2 cellular contexts compared by ENCODE assay signal in genomic region chr15:66650433-66650832, GRCh38.
TF ChIP-seq lines count a peak whose summit lies in the region.

No MANE protein-coding gene starts in this region.

TF ChIP-seq in SK-N-SH treated with all-trans-retinoic acid at 6 μM for 48 hours, 23 proteins besides CTCF, POLR2A, EP300 and RAD21 (continued from another document):
- TF ChIP-seq OSR1 (CRISPR knock-in tag; IDR thresholded peaks at IDR 0.05) (no peak), PPARA (CRISPR knock-in tag; IDR thresholded peaks at IDR 0.05; ENCODE audit: borderline replicate concordance) (no peak), SNAI2 (CRISPR knock-in tag; IDR thresholded peaks at IDR 0.05) (no peak), CSDC2 (CRISPR knock-in tag; IDR thresholded peaks at IDR 0.05) (no peak), ZNF70 (CRISPR knock-in tag; IDR thresholded peaks at IDR 0.05) (no peak), POU6F1 (CRISPR knock-in tag; IDR thresholded peaks at IDR 0.05; ENCODE audit: borderline replicate concordance, low read depth) (no peak), ZC3H10 (CRISPR knock-in tag; IDR thresholded peaks at IDR 0.05) (no peak), BACH2 (CRISPR knock-in tag; IDR thresholded peaks at IDR 0.05; ENCODE audit: borderline replicate concordance) (no peak), ZFP3 (CRISPR knock-in tag; IDR thresholded peaks at IDR 0.05) (no peak), ZFP30 (CRISPR knock-in tag; IDR thresholded peaks at IDR 0.05) (no peak), ZNF565 (CRISPR knock-in tag; conservative IDR thresholded peaks at IDR 0.05; ENCODE audit: low read depth) (no peak), RARB (CRISPR knock-in tag; IDR thresholded peaks at IDR 0.05) (no peak), ESRRG (CRISPR knock-in tag; IDR thresholded peaks at IDR 0.05) (no peak), TCF4 (CRISPR knock-in tag; IDR thresholded peaks at IDR 0.05; ENCODE audit: borderline replicate concordance) (no peak), TSHZ2 (CRISPR knock-in tag; IDR thresholded peaks at IDR 0.05) (no peak), ARNTL (CRISPR knock-in tag; IDR thresholded peaks at IDR 0.05; ENCODE audit: borderline replicate concordance, low read depth) (no peak), GLIS3 (CRISPR knock-in tag; IDR thresholded peaks at IDR 0.05) (no peak), TOX (CRISPR knock-in tag; IDR thresholded peaks at IDR 0.05; ENCODE audit: borderline replicate concordance) (no peak)

TF ChIP-seq in SK-N-SH, 30 proteins besides CTCF, POLR2A, EP300 and RAD21 (continued from another document):
- no peak for TF ChIP-seq REST (IDR thresholded peaks at IDR 0.05; ENCODE audit: low read depth, low read length)
- TF ChIP-seq FOXM1 (IDR thresholded peaks at IDR 0.05; ENCODE audit: low read depth): no peak
- TF ChIP-seq RXRA (IDR thresholded peaks at IDR 0.05; ENCODE audit: borderline replicate concordance, low read depth): no peak
- TF ChIP-seq EZH2phosphoT487 (IDR thresholded peaks at IDR 0.05; ENCODE audit: borderline replicate concordance, low read depth): no peak
